Comparison of ENCODE assay signal across 8 cellular contexts in genomic region chr7:102395958-102396709, GRCh38.
DNase-seq lines count a peak whose midpoint lies in the region; ATAC-seq and TF ChIP-seq lines count a peak whose summit lies in the region.

A gene with protein sequence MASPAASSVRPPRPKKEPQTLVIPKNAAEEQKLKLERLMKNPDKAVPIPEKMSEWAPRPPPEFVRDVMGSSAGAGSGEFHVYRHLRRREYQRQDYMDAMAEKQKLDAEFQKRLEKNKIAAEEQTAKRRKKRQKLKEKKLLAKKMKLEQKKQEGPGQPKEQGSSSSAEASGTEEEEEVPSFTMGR (plus strand): TSS chr7:102396363. CDS start chr7:102396412, 49 bp downstream.

- ATAC-seq in GM18907 (IDR thresholded peaks at IDR 0.05; ENCODE audit: unreplicated experiment) (peak; percentile 97), HG03139 (IDR thresholded peaks at IDR 0.05; ENCODE audit: unreplicated experiment) (peak; percentile 97)

- H3K36me3 ChIP-seq in iPS-20b (ENCODE audit: insufficient read depth, low read depth, low read length): peaks cover 39% of the 10 kb centered on the region

- H3K9ac ChIP-seq in iPS-20b (ENCODE audit: low read depth, low read length): peak within 1 kb of the TSS; percentile 94

- peaks cover 4% of the 10 kb centered on the region; the same call in 1 of the 2 replicates for H3K4me1 ChIP-seq in iPS-20b (ENCODE audit: insufficient read depth, low read length)

- peak within 1 kb of the TSS; percentile 91 for H3K4me3 ChIP-seq in iPS-20b (ENCODE audit: low read length)
- peak within 1 kb of the TSS; percentile 58 to 95 (median 75) for H3K4me3 ChIP-seq in skin epidermis

- no peaks in the 10 kb centered on the region for H3K9me3 ChIP-seq in iPS-20b (ENCODE audit: insufficient read depth, low read depth, low read length)

- TF ChIP-seq CTCF in VCaP (conservative IDR thresholded peaks at IDR 0.05): no peak

- in situ Hi-C loops in ACHN (cut with HindIII; ENCODE audit: low pct_ligation_motif_present, low pct_unique_long_range_greater_than_20kb, low sequenced_read_pairs) (no loop called here), T47D (cut with HindIII; ENCODE audit: low pct_unique_long_range_greater_than_20kb, low sequenced_read_pairs) (no loop called here)

- H3K27me3 ChIP-seq in iPS-20b (ENCODE audit: insufficient read depth, low read length): no peaks in the 10 kb centered on the region

- DNase-seq in ACHN: peak; percentile 98
- peak; percentile 97 for DNase-seq in NCI-H2227 (lab: John Stamatoyannopoulos, UW; ENCODE audit: unreplicated experiment)
- peak; percentile 61 to 91 for DNase-seq in T47D (ENCODE audit: low read depth in 1 of 2, low spot score in 1 of 2)

- H3K27ac ChIP-seq in VCaP (peak within 1 kb of the TSS; percentile 99), iPS-20b (ENCODE audit: low read length) (peak within 1 kb of the TSS; percentile 91), skin epidermis (peak within 1 kb of the TSS in 20 of 21 experiments; percentile 71 to 97 (median 92))

Comparison
In these comparisons a context has a peak if more than half of its experiments do, and no peak if none do; other contexts are left out.
1. Peak in every context shown above with its lines: DNase-seq, ATAC-seq, H3K4me3 ChIP-seq and H3K27ac ChIP-seq.